1 cellular context compared by ENCODE assay signal in genomic region chr15:64800476-64800875, GRCh38.
TF ChIP-seq lines count a peak whose summit lies in the region.

No MANE protein-coding gene starts in this region.

TF ChIP-seq in A549, 52 proteins besides CTCF, POLR2A, EP300 and RAD21 (continued from another document):
- TF ChIP-seq PBX3 (IDR thresholded peaks at IDR 0.05), result no peak
- TF ChIP-seq HOXB5 (CRISPR knock-in tag; IDR thresholded peaks at IDR 0.05), result no peak
- no peak for TF ChIP-seq KDM1A (IDR thresholded peaks at IDR 0.05; ENCODE audit: low read depth)
- TF ChIP-seq EHMT2 (IDR thresholded peaks at IDR 0.05; ENCODE audit: low read depth), result no peak
- TF ChIP-seq, protein P1, sequence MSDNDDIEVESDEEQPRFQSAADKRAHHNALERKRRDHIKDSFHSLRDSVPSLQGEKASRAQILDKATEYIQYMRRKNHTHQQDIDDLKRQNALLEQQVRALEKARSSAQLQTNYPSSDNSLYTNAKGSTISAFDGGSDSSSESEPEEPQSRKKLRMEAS (IDR thresholded peaks at IDR 0.05), result no peak
- TF ChIP-seq CHD2 (IDR thresholded peaks at IDR 0.05; ENCODE audit: low read length, partially characterized antibody), result no peak
- no peak for TF ChIP-seq NFE2L2 (conservative IDR thresholded peaks at IDR 0.05; ENCODE audit: low read length)
- TF ChIP-seq MAZ (IDR thresholded peaks at IDR 0.05; ENCODE audit: borderline replicate concordance, low read depth, low read length), result no peak
- no peak for TF ChIP-seq PHF8 (IDR thresholded peaks at IDR 0.05; ENCODE audit: borderline replicate concordance, low read depth)
- TF ChIP-seq MYC (IDR thresholded peaks at IDR 0.05; ENCODE audit: borderline replicate concordance, low read length), result no peak
- TF ChIP-seq CBX2 (IDR thresholded peaks at IDR 0.05; ENCODE audit: borderline replicate concordance, low read depth), result no peak
- TF ChIP-seq, protein P2, sequence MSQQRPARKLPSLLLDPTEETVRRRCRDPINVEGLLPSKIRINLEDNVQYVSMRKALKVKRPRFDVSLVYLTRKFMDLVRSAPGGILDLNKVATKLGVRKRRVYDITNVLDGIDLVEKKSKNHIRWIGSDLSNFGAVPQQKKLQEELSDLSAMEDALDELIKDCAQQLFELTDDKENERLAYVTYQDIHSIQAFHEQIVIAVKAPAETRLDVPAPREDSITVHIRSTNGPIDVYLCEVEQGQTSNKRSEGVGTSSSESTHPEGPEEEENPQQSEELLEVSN (IDR thresholded peaks at IDR 0.05; ENCODE audit: borderline replicate concordance, low read depth), result no peak
- no peak for TF ChIP-seq GATA3 (IDR thresholded peaks at IDR 0.05; ENCODE audit: borderline replicate concordance)
- no peak for TF ChIP-seq RNF2 (IDR thresholded peaks at IDR 0.05; ENCODE audit: borderline replicate concordance, low read depth)
- TF ChIP-seq RARB (CRISPR knock-in tag; IDR thresholded peaks at IDR 0.05), result no peak
- no peak for TF ChIP-seq FOSL2 (IDR thresholded peaks at IDR 0.05)
- no peak for TF ChIP-seq FOSL2 (CRISPR knock-in tag; IDR thresholded peaks at IDR 0.05)
- TF ChIP-seq CBX8 (IDR thresholded peaks at IDR 0.05), result no peak
TF ChIP-seq in A549: peak in this region for 0.
